19 cellular contexts compared by ENCODE assay signal in the genomic region with DNA sequence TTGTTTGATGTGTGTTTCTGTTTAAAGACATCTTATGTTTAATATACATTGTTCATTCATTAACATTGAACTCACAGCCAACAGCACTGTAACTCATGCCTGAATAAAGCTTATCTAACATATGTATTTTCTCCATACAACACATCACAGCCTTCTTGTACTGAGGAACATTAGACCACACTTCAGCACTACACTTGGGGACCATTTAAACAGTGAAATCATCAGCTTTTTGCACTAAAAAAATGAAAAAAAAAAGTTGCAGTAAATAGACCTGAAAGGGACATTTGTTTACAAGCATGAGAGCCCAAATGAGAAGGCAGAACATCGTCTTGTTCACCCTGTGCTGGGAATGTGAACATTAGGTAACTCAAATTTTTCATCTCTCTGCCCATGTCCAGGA. TPM values are rescaled to one million over a fixed set of nuclear protein-coding genes. Genes with fewer than 3 reads are reported as not detected.
DNase-seq lines count a peak whose midpoint lies in the region; ATAC-seq, FAIRE-seq and TF ChIP-seq lines count a peak whose summit lies in the region.
"Had no signal": no experiment of that assay in that cellular context is flagged by ENCODE, and none has a peak within 500 bp of the region (broad histone marks: within the 10 kb centered on the region; RNA-seq: fewer than 3 reads in every experiment).

No MANE protein-coding gene starts in this region.

- intact Hi-C loops in heart left ventricle (cut with DNase I) (loop anchor here in 1 of 10 donors (2.0 kb wide), 1 partner anchor 48 kb away; the partner anchor contains the start of gene MRPL17), Right ventricle myocardium superior (cut with DNase I) (no loop called here), endothelial cell of umbilical vein (cut with micrococcal nuclease) (loop anchor here (2.0 kb wide), 1 partner anchor 16 kb away; no protein-coding TSS in a partner anchor), transverse colon (cut with DNase I; ENCODE audit: low total_unique reads) (no loop called here)

- TF ChIP-seq CTCF in heart left ventricle (IDR thresholded peaks at IDR 0.05): no peak
- TF ChIP-seq CTCF in endothelial cell of umbilical vein (IDR thresholded peaks at IDR 0.05; ENCODE audit: extremely low read depth in 1 of 2, insufficient read depth in 1 of 2, low read depth in 1 of 2, low read length in 2 of 2): no peak
- no peak for TF ChIP-seq CTCF in neutrophil (IDR thresholded peaks at IDR 0.05)
- TF ChIP-seq CTCF in transverse colon (IDR thresholded peaks at IDR 0.05): no peak

- 70 to 82% (median 79%) methylated on average over 1 of the region's 1 CpG for WGBS in heart left ventricle, 4 donors
- WGBS in transverse colon (ENCODE audit: low coverage in 1 of 2), 2 donors: 60 to 83% methylated on average over 1 of the region's 1 CpG

- H3K36me3 ChIP-seq in heart left ventricle (peaks cover 0 to 46% (median 35%) of the 10 kb centered on the region in 9 donors), endothelial cell of umbilical vein (ENCODE audit: control insufficient read depth in 2 of 2, extremely low read depth in 1 of 2, insufficient read depth in 2 of 2, low read length in 2 of 2) (peaks cover 0 to 42% of the 10 kb centered on the region in 2 experiments), neutrophil (no peaks in the 10 kb centered on the region), transverse colon (no peaks in the 10 kb centered on the region)
- H3K36me3 ChIP-seq: BE2C, HAP-1 had no signal

- POLR2A ChIA-PET in endothelial cell of umbilical vein (lab: Charles Lee): no interaction called here

- H3K4me1 ChIP-seq in heart left ventricle (peaks cover 0 to 65% (median 56%) of the 10 kb centered on the region in 12 donors), endothelial cell of umbilical vein (ENCODE audit: control insufficient read depth, extremely low read depth, insufficient read depth, low read length) (peaks cover 47% of the 10 kb centered on the region), neutrophil (ENCODE audit: control insufficient read depth in 1 of 2, insufficient read depth in 1 of 2, low read depth in 1 of 2, low read length in 1 of 2) (peaks cover 17% of the 10 kb centered on the region in 2 experiments), transverse colon (peaks cover 14 to 48% (median 22%) of the 10 kb centered on the region in 4 donors)
- H3K4me1 ChIP-seq: BE2C, HAP-1 had no signal

- in situ Hi-C loops in transverse colon (cut with MboI; ENCODE audit: low pct_ligation_motif_present in 1 of 4, low pct_unique_long_range_greater_than_20kb in 1 of 4, low sequenced_read_pairs in 3 of 4): no loop called here

- H3K27me3 ChIP-seq in heart left ventricle (no peaks in the 10 kb centered on the region), endothelial cell of umbilical vein (ENCODE audit: control insufficient read depth in 2 of 2, insufficient read depth in 2 of 2, low read length in 2 of 2) (no peaks in the 10 kb centered on the region), neutrophil (no peaks in the 10 kb centered on the region), transverse colon (no peaks in the 10 kb centered on the region)
- H3K27me3 ChIP-seq: BE2C had no signal

- H3K9me1 ChIP-seq in endothelial cell of umbilical vein (replicated peaks; ENCODE audit: control insufficient read depth, extremely low read depth, insufficient read depth, low read length): no peaks in the 10 kb centered on the region

- peak overlapping the region; percentile 44 for H3K9ac ChIP-seq in endothelial cell of umbilical vein (replicated peaks; ENCODE audit: extremely low read depth, insufficient read depth, low read length)

- ATAC-seq in heart left ventricle: no peak
- no peak for ATAC-seq in Right ventricle myocardium superior (ENCODE audit: poor library complexity)
- ATAC-seq in HG02840 (IDR thresholded peaks at IDR 0.05; ENCODE audit: low FRiP score, unreplicated experiment): no peak

- TF ChIP-seq EP300 in transverse colon (IDR thresholded peaks at IDR 0.05; ENCODE audit: low read depth): no peak

- TF ChIP-seq POLR2A in heart left ventricle (IDR thresholded peaks at IDR 0.05) (no peak), endothelial cell of umbilical vein (IDR thresholded peaks at IDR 0.05; ENCODE audit: low read depth, low read length) (no peak), transverse colon (IDR thresholded peaks at IDR 0.05) (no peak)

- peaks cover 2% of the 10 kb centered on the region for H3K79me2 ChIP-seq in endothelial cell of umbilical vein (ENCODE audit: control insufficient read depth, insufficient read depth, low read length)

- H3K27ac ChIP-seq in heart left ventricle (peak overlapping the region in 11 of 12 donors; percentile 28 to 94 (median 68)), endothelial cell of umbilical vein (ENCODE audit: insufficient read depth, low read depth, low read length) (peak overlapping the region; percentile 91), neutrophil (peak overlapping the region; percentile 84), transverse colon (peak overlapping the region; percentile 67 to 85 (median 73))
- H3K27ac ChIP-seq: PC-9 had no signal

- no peak overlapping the region for H2AFZ ChIP-seq in endothelial cell of umbilical vein (ENCODE audit: low read depth, low read length)
- H2AFZ ChIP-seq: PC-9 had no signal

- peak overlapping the region; percentile 79 for H3K4me2 ChIP-seq in endothelial cell of umbilical vein (ENCODE audit: insufficient read depth, low read length)
- H3K4me2 ChIP-seq: PC-9 had no signal

- CTCF ChIA-PET in endothelial cell of umbilical vein (lab: Charles Lee): interaction anchor here (0.6 to 2.9 kb wide), 13 partner anchors 12 to 104 kb away, joined by 3 to 23 read pairs (median 5); partner anchors contain the start of genes MRPL17 and TPP1

- no TSS peak for BruUV-seq in endothelial cell of umbilical vein (replicated peaks; lab: Mats Ljungman, UMichigan)

- no peak for DNase-seq in heart left ventricle
- DNase-seq in Right ventricle myocardium superior: no peak
- no peak for DNase-seq in endothelial cell of umbilical vein (ENCODE audit: low read depth, low spot score)
- no peak for DNase-seq in transverse colon
- DNase-seq in kidney tubule cell (ENCODE audit: low spot score): no peak
- DNase-seq in MV-4-11 (lab: John Stamatoyannopoulos, UW): no peak
- DNase-seq: 8988T; BE2C; CD4-positive, alpha-beta memory T cell; DMS79; KG1; NCI-H1436; NCI-H2029; NCI-H2171; NCI-H446; PC-9 had no signal

- no peaks in the 10 kb centered on the region for H3K9me3 ChIP-seq in heart left ventricle
- H3K9me3 ChIP-seq in endothelial cell of umbilical vein (replicated peaks; ENCODE audit: control insufficient read depth, insufficient read depth, low read length): no peaks in the 10 kb centered on the region
- no peaks in the 10 kb centered on the region for H3K9me3 ChIP-seq in neutrophil
- no peaks in the 10 kb centered on the region for H3K9me3 ChIP-seq in transverse colon
- H3K9me3 ChIP-seq: BE2C, HAP-1 had no signal

- dilution Hi-C loops in endothelial cell of umbilical vein (cut with MboI; ENCODE audit: extremely low pct_ligation_motif_present, low sequenced_read_pairs): no loop called here

- H3K4me3 ChIP-seq in heart left ventricle (no peak overlapping the region), endothelial cell of umbilical vein (replicated peaks in 1 of 3; ENCODE audit: insufficient read depth in 1 of 3, low read depth in 1 of 3, low read length in 3 of 3) (no peak overlapping the region), neutrophil (ENCODE audit: low read depth in 1 of 2, low read length in 1 of 2) (no peak overlapping the region), transverse colon (no peak overlapping the region)
- H3K4me3 ChIP-seq: HAP-1, PC-9 had no signal

- peak; percentile 69 for FAIRE-seq in endothelial cell of umbilical vein (lab: Jason Lieb, UNC)

- no peaks in the 10 kb centered on the region for H4K20me1 ChIP-seq in endothelial cell of umbilical vein (replicated peaks; ENCODE audit: control insufficient read depth, extremely low read depth, insufficient read depth, low read length)

RNA-seq across cellular contexts. Expression of gene TPP1, which starts 15.3 kb away (rescaled TPM):
- 100 to 1,000 TPM in 2 of 9 donors, 10 to 100 TPM in 7; 48.7 to 169 (median 81.2) TPM for total RNA-seq in heart left ventricle
- polyA plus RNA-seq in heart left ventricle: 10 to 100 TPM; 38.5 to 39.5 TPM
- 71.5 TPM for total RNA-seq in Right ventricle myocardium superior
- 101 and 124 TPM in 2 replicates for total RNA-seq in endothelial cell of umbilical vein
- 219 and 224 TPM in 2 replicates for polyA plus RNA-seq in endothelial cell of umbilical vein
- 99.6 and 106 TPM in 2 replicates for polyA plus RNA-seq in endothelial cell of umbilical vein (2011; cell fraction: cytosol; rRNA removed)
- polyA plus RNA-seq in endothelial cell of umbilical vein (2011; cell fraction: nucleus; rRNA removed): 233 and 244 TPM in 2 replicates
- 144 and 174 TPM in 2 replicates for polyA plus RNA-seq in endothelial cell of umbilical vein (2012)
- polyA minus RNA-seq in endothelial cell of umbilical vein: 171 and 223 TPM in 2 replicates
- 50.7 TPM for polyA minus RNA-seq in endothelial cell of umbilical vein (2011; cell fraction: cytosol; rRNA and poly(A)+ RNA removed)
- polyA minus RNA-seq in endothelial cell of umbilical vein (2011; cell fraction: nucleus; rRNA and poly(A)+ RNA removed): 61.0 and 85.1 TPM in 2 replicates
- total RNA-seq in transverse colon: 100 to 1,000 TPM in 1 of 4 donors, 10 to 100 TPM in 3; 64.0 to 114 (median 74.0) TPM

RNA-seq across cellular contexts. Expression of gene DCHS1, which starts 21.1 kb away (rescaled TPM):
- total RNA-seq in heart left ventricle (10 to 100 TPM in 6 of 9 donors, 1 to 10 TPM in 3; 5.5 to 19.6 (median 11.4) TPM), Right ventricle myocardium superior (9.6 TPM), endothelial cell of umbilical vein (73.0 and 73.1 TPM in 2 replicates), transverse colon (10 to 100 TPM in 3 of 4 donors, 1 to 10 TPM in 1; 5.5 to 17.7 (median 14.0) TPM)
- polyA plus RNA-seq in heart left ventricle (1 to 10 TPM; 3.6 to 6.6 TPM), endothelial cell of umbilical vein (56.2 and 64.2 TPM in 2 replicates)
- polyA plus RNA-seq in endothelial cell of umbilical vein (2011; cell fraction: cytosol; rRNA removed): 31.1 and 35.9 TPM in 2 replicates
- 89.5 and 105 TPM in 2 replicates for polyA plus RNA-seq in endothelial cell of umbilical vein (2011; cell fraction: nucleus; rRNA removed)
- 52.6 and 58.4 TPM in 2 replicates for polyA plus RNA-seq in endothelial cell of umbilical vein (2012)
- 125 and 133 TPM in 2 replicates for polyA minus RNA-seq in endothelial cell of umbilical vein
- polyA minus RNA-seq in endothelial cell of umbilical vein (2011; cell fraction: cytosol; rRNA and poly(A)+ RNA removed): not detected
- 59.4 and 70.9 TPM in 2 replicates for polyA minus RNA-seq in endothelial cell of umbilical vein (2011; cell fraction: nucleus; rRNA and poly(A)+ RNA removed)

RNA-seq across cellular contexts. Expression of gene TAF10, which starts 22.5 kb away (rescaled TPM):
- total RNA-seq in heart left ventricle (100 to 1,000 TPM in 4 of 9 donors, 10 to 100 TPM in 5; 42.3 to 153 (median 99.0) TPM), Right ventricle myocardium superior (83.6 TPM), endothelial cell of umbilical vein (86.2 and 105 TPM in 2 replicates), transverse colon (100 to 1,000 TPM in 1 of 4 donors, 10 to 100 TPM in 3; 35.7 to 114 (median 53.8) TPM)
- polyA plus RNA-seq in heart left ventricle (100 to 1,000 TPM in 1 of 2 donors, 10 to 100 TPM in 1; 50.8 to 155 TPM), endothelial cell of umbilical vein (149 and 208 TPM in 2 replicates)
- polyA plus RNA-seq in endothelial cell of umbilical vein (2011; cell fraction: cytosol; rRNA removed): 153 and 155 TPM in 2 replicates
- polyA plus RNA-seq in endothelial cell of umbilical vein (2011; cell fraction: nucleus; rRNA removed): 91.4 and 134 TPM in 2 replicates
- polyA plus RNA-seq in endothelial cell of umbilical vein (2012): 213 and 235 TPM in 2 replicates
- polyA minus RNA-seq in endothelial cell of umbilical vein: 80.6 and 94.6 TPM in 2 replicates
- 63.8 TPM for polyA minus RNA-seq in endothelial cell of umbilical vein (2011; cell fraction: cytosol; rRNA and poly(A)+ RNA removed)
- 21.2 and 22.1 TPM in 2 replicates for polyA minus RNA-seq in endothelial cell of umbilical vein (2011; cell fraction: nucleus; rRNA and poly(A)+ RNA removed)

RNA-seq across cellular contexts. Expression of gene ILK, which starts 31.0 kb away (rescaled TPM):
- total RNA-seq in heart left ventricle (100 to 1,000 TPM; 177 to 259 (median 222) TPM), Right ventricle myocardium superior (191 TPM), endothelial cell of umbilical vein (221 and 233 TPM in 2 replicates), transverse colon (100 to 1,000 TPM; 159 to 211 (median 169) TPM)
- polyA plus RNA-seq in heart left ventricle (100 to 1,000 TPM; 220 to 288 TPM), endothelial cell of umbilical vein (296 and 299 TPM in 2 replicates)
- 264 and 294 TPM in 2 replicates for polyA plus RNA-seq in endothelial cell of umbilical vein (2011; cell fraction: cytosol; rRNA removed)
- polyA plus RNA-seq in endothelial cell of umbilical vein (2011; cell fraction: nucleus; rRNA removed): 453 and 501 TPM in 2 replicates
- polyA plus RNA-seq in endothelial cell of umbilical vein (2012): 152 and 160 TPM in 2 replicates
- 221 and 253 TPM in 2 replicates for polyA minus RNA-seq in endothelial cell of umbilical vein
- 85.9 TPM for polyA minus RNA-seq in endothelial cell of umbilical vein (2011; cell fraction: cytosol; rRNA and poly(A)+ RNA removed)
- polyA minus RNA-seq in endothelial cell of umbilical vein (2011; cell fraction: nucleus; rRNA and poly(A)+ RNA removed): 81.1 and 90.3 TPM in 2 replicates

RNA-seq across cellular contexts. Expression of gene RRP8, which starts 31.1 kb away (rescaled TPM):
- 10 to 100 TPM; 11.2 to 23.5 (median 18.0) TPM for total RNA-seq in heart left ventricle
- polyA plus RNA-seq in heart left ventricle: 10 to 100 TPM; 16.6 to 17.4 TPM
- total RNA-seq in Right ventricle myocardium superior: 19.8 TPM
- total RNA-seq in endothelial cell of umbilical vein: 19.4 and 23.3 TPM in 2 replicates
- 6.4 and 7.2 TPM in 2 replicates for polyA plus RNA-seq in endothelial cell of umbilical vein
- 10.6 and 12.4 TPM in 2 replicates for polyA plus RNA-seq in endothelial cell of umbilical vein (2011; cell fraction: cytosol; rRNA removed)
- polyA plus RNA-seq in endothelial cell of umbilical vein (2011; cell fraction: nucleus; rRNA removed): 19.6 and 20.2 TPM in 2 replicates
- polyA plus RNA-seq in endothelial cell of umbilical vein (2012): 14.6 and 18.5 TPM in 2 replicates
- polyA minus RNA-seq in endothelial cell of umbilical vein: 8.9 and 14.9 TPM in 2 replicates
- 11.8 TPM for polyA minus RNA-seq in endothelial cell of umbilical vein (2011; cell fraction: cytosol; rRNA and poly(A)+ RNA removed)
- 15.7 and 17.2 TPM in 2 replicates for polyA minus RNA-seq in endothelial cell of umbilical vein (2011; cell fraction: nucleus; rRNA and poly(A)+ RNA removed)
- total RNA-seq in transverse colon: 100 to 1,000 TPM in 1 of 4 donors, 10 to 100 TPM in 2, 1 to 10 TPM in 1; 9.7 to 145 (median 48.2) TPM
